Comparison of ENCODE assay signal across 22 cellular contexts in the genomic region with DNA sequence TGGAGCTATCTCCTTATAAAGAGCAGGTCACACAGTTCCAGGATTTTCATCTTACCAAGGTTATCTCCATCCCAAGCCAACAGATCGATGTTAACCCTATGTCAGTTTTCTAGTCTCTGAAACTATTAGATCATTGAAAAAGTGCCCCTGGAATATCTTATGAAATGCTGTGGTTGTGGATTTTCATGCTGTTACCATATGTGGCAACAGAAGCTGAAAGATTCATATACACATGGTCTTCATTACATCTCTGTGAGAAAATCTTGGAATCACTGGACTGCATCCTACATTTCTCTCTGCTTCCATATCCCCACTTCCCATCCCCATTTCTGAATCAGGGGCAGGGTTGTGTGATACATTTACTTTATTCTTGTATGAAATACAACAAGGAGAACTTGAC.
"Had no signal": no experiment of that assay in that cellular context is flagged by ENCODE, and none has a peak within 500 bp of the region (broad histone marks: within the 10 kb centered on the region; RNA-seq: fewer than 3 reads in every experiment).

No MANE protein-coding gene starts in this region.

- H3K4me1 ChIP-seq: foreskin keratinocyte, parathyroid adenoma, psoas muscle, right lobe of liver, upper lobe of left lung, uterus had no signal

- ATAC-seq: effector memory CD8-positive, alpha-beta T cell; foreskin keratinocyte; left cardiac atrium; left ventricle myocardium superior; psoas muscle; right lobe of liver; stimulated activated effector memory CD8-positive, alpha-beta T cell treated with anti-CD3 and anti-CD28 coated beads, Interleukin-12 subunit alpha, Interleukin-12 subunit beta, amount 100 ng/mL, for 72 hours; stimulated activated naive CD8-positive, alpha-beta T cell treated with anti-CD3 and anti-CD28 coated beads, Interleukin-15, Interleukin-2, amounts not matched to agents 100 U/mL and 50 U/mL, for 24 hours had no signal

- H3K27ac Mint-ChIP-seq: dendritic cell treated with granulocyte-macrophage colony-stimulating factor and Interleukin-4, amounts not matched to agents 40 ng/mL and 50 ng/mL, for 4 days; effector memory CD8-positive, alpha-beta T cell; naive B cell; nephron; stimulated activated effector memory CD8-positive, alpha-beta T cell treated with anti-CD3 and anti-CD28 coated beads, Interleukin-12 subunit alpha, Interleukin-12 subunit beta, amount 100 ng/mL, for 72 hours had no signal

- H3K4me2 ChIP-seq: hepatocyte had no signal

- H3K9ac ChIP-seq: parathyroid adenoma had no signal

- H3K4me3 Mint-ChIP-seq: dendritic cell treated with granulocyte-macrophage colony-stimulating factor and Interleukin-4, amounts not matched to agents 40 ng/mL and 50 ng/mL, for 4 days; effector memory CD8-positive, alpha-beta T cell; naive B cell; nephron; stimulated activated effector memory CD8-positive, alpha-beta T cell treated with anti-CD3 and anti-CD28 coated beads, Interleukin-12 subunit alpha, Interleukin-12 subunit beta, amount 100 ng/mL, for 72 hours had no signal

- H3K4me3 ChIP-seq: hepatocyte, lung, psoas muscle, right lobe of liver, tibial artery, upper lobe of left lung, uterus had no signal

- H3K27me3 Mint-ChIP-seq: dendritic cell treated with granulocyte-macrophage colony-stimulating factor and Interleukin-4, amounts not matched to agents 40 ng/mL and 50 ng/mL, for 4 days; effector memory CD8-positive, alpha-beta T cell had no signal

- H3K4me1 Mint-ChIP-seq: naive B cell; stimulated activated effector memory CD8-positive, alpha-beta T cell treated with anti-CD3 and anti-CD28 coated beads, Interleukin-12 subunit alpha, Interleukin-12 subunit beta, amount 100 ng/mL, for 72 hours had no signal

- H3K36me3 Mint-ChIP-seq: naive B cell; stimulated activated effector memory CD8-positive, alpha-beta T cell treated with anti-CD3 and anti-CD28 coated beads, Interleukin-12 subunit alpha, Interleukin-12 subunit beta, amount 100 ng/mL, for 72 hours had no signal

- H3K9me3 Mint-ChIP-seq: stimulated activated effector memory CD8-positive, alpha-beta T cell treated with anti-CD3 and anti-CD28 coated beads, Interleukin-12 subunit alpha, Interleukin-12 subunit beta, amount 100 ng/mL, for 72 hours had no signal

- H3K27me3 ChIP-seq: foreskin keratinocyte, hepatocyte, right lobe of liver, tibial artery, upper lobe of left lung, uterus had no signal

- H2AFZ ChIP-seq: hepatocyte, parathyroid adenoma had no signal

- H3K9me3 ChIP-seq: psoas muscle, right lobe of liver, tibial artery, upper lobe of left lung, uterus had no signal

- DNase-seq: effector memory CD8-positive, alpha-beta T cell; foreskin keratinocyte; kidney; left cardiac atrium; left ventricle myocardium superior; mesendoderm; naive B cell; psoas muscle; retina; right lobe of liver; stimulated activated CD4-positive, alpha-beta T cell treated with anti-CD3 and anti-CD28 coated beads, Interleukin-4, amount 100 ng/mL, for 1 hour; stimulated activated CD8-positive, alpha-beta memory T cell treated with anti-CD3 and anti-CD28 coated beads, Interleukin-4, amount 100 ng/mL, for 48 hours; stimulated activated naive CD8-positive, alpha-beta T cell treated with anti-CD3 and anti-CD28 coated beads, Interleukin-15, Interleukin-2, amounts not matched to agents 100 U/mL and 50 U/mL, for 24 hours; tibial artery; upper lobe of left lung; uterus had no signal

- H3K36me3 ChIP-seq: right lobe of liver, tibial artery, upper lobe of left lung, uterus had no signal

- H3K27ac ChIP-seq: foreskin keratinocyte, hepatocyte, parathyroid adenoma, psoas muscle, right lobe of liver, tibial artery, upper lobe of left lung, uterus had no signal

- H3K79me2 ChIP-seq: hepatocyte, parathyroid adenoma had no signal
